ENCODE assay signal across 14 cellular contexts in genomic region chr11:79419120-79419519, GRCh38. TPM values are rescaled to one million over a fixed set of nuclear protein-coding genes. Genes with fewer than 3 reads are reported as not detected.
DNase-seq lines count a peak whose midpoint lies in the region; ATAC-seq, FAIRE-seq and TF ChIP-seq lines count a peak whose summit lies in the region.
"Had no signal": no experiment of that assay in that cellular context is flagged by ENCODE, and none has a peak within 500 bp of the region (broad histone marks: within the 10 kb centered on the region; RNA-seq: fewer than 3 reads in every experiment).

No MANE protein-coding gene starts in this region.

- BruUV-seq in HepG2 (replicated peaks; lab: Mats Ljungman, UMichigan) = no TSS peak

- TF ChIP-seq CTCF in HepG2 (CRISPR knock-in tag; IDR thresholded peaks at IDR 0.05) (no peak), right lobe of liver (IDR thresholded peaks at IDR 0.05) (no peak), vagina (IDR thresholded peaks at IDR 0.05) (no peak)

- POLR2A ChIA-PET in HepG2 (lab: Yijun Ruan, JAX) = no interaction called here

- TF ChIP-seq EP300 in HepG2 (IDR thresholded peaks at IDR 0.05; ENCODE audit: low read depth in 2 of 2, low read length in 2 of 2) (no peak), HepG2 (CRISPR knock-in tag; IDR thresholded peaks at IDR 0.05; ENCODE audit: borderline replicate concordance) (no peak)

- no peak overlapping the region for H3K9ac ChIP-seq in HepG2 (ENCODE audit: insufficient read depth, low read depth, low read length)

- no peak for TF ChIP-seq RAD21 in HepG2 (CRISPR knock-in tag; IDR thresholded peaks at IDR 0.05)

- in situ Hi-C loops in HepG2 (cut with HindIII; ENCODE audit: extremely low pct_ligation_motif_present, low pct_unique_long_range_greater_than_20kb) = no loop called here

- H3K4me1 Mint-ChIP-seq in activated T-helper 17 cell treated with anti-CD3 and anti-CD28 coated beads, Interleukin-2, amount 50 U/mL, for 72 hours = no peaks in the 10 kb centered on the region
- H3K4me1 Mint-ChIP-seq: natural killer cell had no signal

- H3K4me3 Mint-ChIP-seq in activated T-helper 17 cell treated with anti-CD3 and anti-CD28 coated beads, Interleukin-2, amount 50 U/mL, for 72 hours = no peak overlapping the region
- H3K4me3 Mint-ChIP-seq: natural killer cell had no signal

- no peaks in the 10 kb centered on the region for H3K79me2 ChIP-seq in HepG2 (ENCODE audit: insufficient read depth, low read length)

- no peak for TF ChIP-seq POLR2A in HepG2 (IDR thresholded peaks at IDR 0.05; ENCODE audit: insufficient read depth in 1 of 2, low read depth in 2 of 2, low read length in 2 of 2)
- no peak for TF ChIP-seq POLR2A in right lobe of liver (IDR thresholded peaks at IDR 0.05)
- TF ChIP-seq POLR2A in vagina (IDR thresholded peaks at IDR 0.05) = no peak

- H3K27ac ChIP-seq in HepG2 (ENCODE audit: extremely low read length, insufficient read depth, low read length) = no peak overlapping the region
- H3K27ac ChIP-seq in right lobe of liver = no peak overlapping the region
- peak overlapping the region; percentile 34 for H3K27ac ChIP-seq in vagina
- H3K27ac ChIP-seq: body of pancreas, upper lobe of left lung had no signal

- H3K9me3 ChIP-seq in HepG2 (ENCODE audit: low read length) (no peaks in the 10 kb centered on the region), right lobe of liver (no peaks in the 10 kb centered on the region), vagina (no peaks in the 10 kb centered on the region)
- H3K9me3 ChIP-seq: body of pancreas had no signal

- no peak overlapping the region for H3K4me2 ChIP-seq in HepG2 (ENCODE audit: low read depth, low read length)

- H3K4me1 ChIP-seq in HepG2 (ENCODE audit: insufficient read depth, low read length) (no peaks in the 10 kb centered on the region), right lobe of liver (no peaks in the 10 kb centered on the region), vagina (peaks cover 14% of the 10 kb centered on the region)

- H3K36me3 ChIP-seq in HepG2 (replicated peaks in 1 of 2; ENCODE audit: control insufficient read depth in 1 of 2, insufficient read depth in 2 of 2, low read length in 2 of 2) (no peaks in the 10 kb centered on the region), right lobe of liver (no peaks in the 10 kb centered on the region), vagina (no peaks in the 10 kb centered on the region)
- H3K36me3 ChIP-seq: upper lobe of left lung had no signal

- no peaks in the 10 kb centered on the region for H3K36me3 Mint-ChIP-seq in activated T-helper 17 cell treated with anti-CD3 and anti-CD28 coated beads, Interleukin-2, amount 50 U/mL, for 72 hours (ENCODE audit: low read depth)
- H3K36me3 Mint-ChIP-seq: natural killer cell had no signal

- H3K27me3 Mint-ChIP-seq in activated T-helper 17 cell treated with anti-CD3 and anti-CD28 coated beads, Interleukin-2, amount 50 U/mL, for 72 hours = peaks cover 5% of the 10 kb centered on the region

- peaks cover 0 to 2% of the 10 kb centered on the region in 2 experiments; a peak in 1 of 5 replicates for H3K27me3 ChIP-seq in HepG2 (ENCODE audit: control insufficient read depth in 1 of 2, insufficient read depth in 2 of 2, low read length in 2 of 2)
- no peaks in the 10 kb centered on the region for H3K27me3 ChIP-seq in right lobe of liver
- no peaks in the 10 kb centered on the region for H3K27me3 ChIP-seq in vagina
- H3K27me3 ChIP-seq: body of pancreas, upper lobe of left lung had no signal

- intact Hi-C loops in HepG2 (cut with micrococcal nuclease; ENCODE audit: unreplicated experiment) = no loop called here
- intact Hi-C loops in right lobe of liver (cut with DNase I) = no loop called here
- intact Hi-C loops in vagina (cut with DNase I) = no loop called here

- DNase-seq in HepG2 (ENCODE audit: low spot score) = peak; percentile 7
- no peak for DNase-seq in right lobe of liver
- peak; percentile 43 for DNase-seq in iPS-NIHi7 (ENCODE audit: extremely low spot score)
- DNase-seq in vagina (ENCODE audit: extremely low spot score in 2 of 2) = no peak
- no peak for DNase-seq in central memory CD4-positive, alpha-beta T cell
- no peak for DNase-seq in amygdala (lab: John Stamatoyannopoulos, UW)
- DNase-seq: activated T-cell treated with anti-CD3 and anti-CD28 coated beads, Interleukin-2, amount 50 U/mL, for 48 hours; body of pancreas; natural killer cell; NCI-H510A; SHP77 treated with DMSO at 0.1 percent for 48 hours had no signal

- H3K9me3 Mint-ChIP-seq in activated T-helper 17 cell treated with anti-CD3 and anti-CD28 coated beads, Interleukin-2, amount 50 U/mL, for 72 hours = no peaks in the 10 kb centered on the region

- H3K27ac Mint-ChIP-seq in activated T-helper 17 cell treated with anti-CD3 and anti-CD28 coated beads, Interleukin-2, amount 50 U/mL, for 72 hours = no peak overlapping the region
- H3K27ac Mint-ChIP-seq: natural killer cell had no signal

- H2AFZ ChIP-seq in HepG2 (ENCODE audit: low read length) = no peak overlapping the region

- CTCF ChIA-PET in HepG2 (lab: Yijun Ruan, JAX; ENCODE audit: low intra/inter-chr PET ratio, low total read pairs) = no interaction called here

- no peak overlapping the region for H3K4me3 ChIP-seq in HepG2 (replicated peaks in 1 of 3; ENCODE audit: insufficient read depth in 1 of 3, low read depth in 2 of 3, low read length in 3 of 3)
- no peak overlapping the region for H3K4me3 ChIP-seq in right lobe of liver
- H3K4me3 ChIP-seq in vagina = no peak overlapping the region
- H3K4me3 ChIP-seq: body of pancreas, upper lobe of left lung had no signal

- no peak for FAIRE-seq in HepG2 (lab: Jason Lieb, UNC)

- no peak for ATAC-seq in HepG2
- ATAC-seq in right lobe of liver = no peak
- ATAC-seq in activated T-helper 17 cell treated with anti-CD3 and anti-CD28 coated beads, Interleukin-2, amount 50 U/mL, for 72 hours (replicated peaks) = peak; percentile 45
- ATAC-seq in activated CD4-positive, CD25-positive, alpha-beta regulatory T cell treated with anti-CD3 and anti-CD28 coated beads, Interleukin-2, amount 50 U/mL, for 24 hours = no peak
- ATAC-seq: body of pancreas, natural killer cell had no signal

- no peaks in the 10 kb centered on the region for H4K20me1 ChIP-seq in HepG2 (ENCODE audit: insufficient read depth, low read length)

- WGBS in HepG2 (ENCODE audit: low lambda C conversion rate) = 0% methylated on average over 3 of the region's 5 CpGs
- WGBS in right lobe of liver (ENCODE audit: insufficient coverage, low coverage, low lambda C conversion rate, missing lambda C conversion rate) = 80% methylated on average over 3 of the region's 5 CpGs

TF ChIP-seq in HepG2, 621 proteins besides CTCF, POLR2A, EP300 and RAD21:
- TF ChIP-seq FOSL2 (CRISPR knock-in tag; IDR thresholded peaks at IDR 0.05) (peak; percentile 47; the same call in 1 of the 2 replicates), CBX5 (CRISPR knock-in tag; IDR thresholded peaks at IDR 0.05; ENCODE audit: borderline replicate concordance) (no peak)
TF ChIP-seq in HepG2: peak in this region for 1.

RNA-seq across cellular contexts. Expression of gene TENM4, which starts 21.7 kb away (rescaled TPM):
- total RNA-seq in HepG2 (2016; rRNA removed; fragmentation: Illumina TruSeq; extraction: Trizol) = not detected in 2 replicates
- total RNA-seq in HepG2 (2016; cell fraction: cytosol; rRNA removed; fragmentation: Illumina TruSeq; extraction: Trizol; ENCODE audit: low read depth) = not detected in 2 replicates
- total RNA-seq in HepG2 (2016; cell fraction: insoluble cytoplasmic fraction; rRNA removed; fragmentation: Illumina TruSeq; extraction: Trizol) = not detected in 2 replicates
- not detected in 2 replicates for total RNA-seq in HepG2 (2016; cell fraction: membrane; rRNA removed; fragmentation: Illumina TruSeq; extraction: Trizol)
- total RNA-seq in HepG2 (2016; cell fraction: nucleus; rRNA removed; fragmentation: Illumina TruSeq; extraction: Trizol) = not detected in 2 replicates
- under 0.01 TPM in 1 of 2 replicates, not detected in the other for polyA plus RNA-seq in HepG2 (2011; rRNA removed)
- not detected in 2 replicates for polyA plus RNA-seq in HepG2 (2011; cell fraction: cytosol; rRNA removed)
- not detected in 2 replicates for polyA plus RNA-seq in HepG2 (2011; cell fraction: nucleus; rRNA removed)
- polyA plus RNA-seq in HepG2 (2012) = not detected in 2 replicates
- polyA plus RNA-seq in HepG2 (2016; cell fraction: cytosol; fragmentation: Illumina TruSeq; extraction: Trizol; ENCODE audit: low read depth) = not detected in 2 replicates
- polyA plus RNA-seq in HepG2 (2016; cell fraction: insoluble cytoplasmic fraction; fragmentation: Illumina TruSeq; extraction: Trizol; ENCODE audit: low read depth) = not detected in 2 replicates
- polyA plus RNA-seq in HepG2 (2016; cell fraction: membrane; fragmentation: Illumina TruSeq; extraction: Trizol; ENCODE audit: low read depth) = not detected in 2 replicates
- not detected in 2 replicates for polyA plus RNA-seq in HepG2 (2016; cell fraction: nucleus; fragmentation: Illumina TruSeq; extraction: Trizol; ENCODE audit: insufficient read depth, low read depth)
- polyA minus RNA-seq in HepG2 (2011; rRNA and poly(A)+ RNA removed; ENCODE audit: low replicate concordance) = 0.07 TPM in 1 of 2 replicates, not detected in the other
- not detected in 2 replicates for polyA minus RNA-seq in HepG2 (2011; cell fraction: cytosol; rRNA and poly(A)+ RNA removed)
- polyA minus RNA-seq in HepG2 (2011; cell fraction: nucleus; rRNA and poly(A)+ RNA removed) = not detected in 2 replicates
- under 1 TPM in 4 of 6 experiments, not detected in 2; 0.04 to 0.58 (median 0.14) TPM for total RNA-seq in right lobe of liver
- under 1 TPM in 1 of 2 donors, not detected in 1; 0.15 TPM for total RNA-seq in activated T-helper 17 cell treated with anti-CD3 and anti-CD28 coated beads, Interleukin-2, amount 50 U/mL, for 72 hours
- 12.5 TPM for total RNA-seq in vagina

Comparison
In these comparisons a context has a peak if more than half of its experiments do, and no peak if none do; other contexts are left out.
1. DNase-seq: peak in HepG2 (single experiment) and iPS-NIHi7 (single experiment); none in right lobe of liver (0 of 3), vagina (0 of 2), central memory CD4-positive, alpha-beta T cell (single experiment) and amygdala (0 of 56).